In the genomic region with DNA sequence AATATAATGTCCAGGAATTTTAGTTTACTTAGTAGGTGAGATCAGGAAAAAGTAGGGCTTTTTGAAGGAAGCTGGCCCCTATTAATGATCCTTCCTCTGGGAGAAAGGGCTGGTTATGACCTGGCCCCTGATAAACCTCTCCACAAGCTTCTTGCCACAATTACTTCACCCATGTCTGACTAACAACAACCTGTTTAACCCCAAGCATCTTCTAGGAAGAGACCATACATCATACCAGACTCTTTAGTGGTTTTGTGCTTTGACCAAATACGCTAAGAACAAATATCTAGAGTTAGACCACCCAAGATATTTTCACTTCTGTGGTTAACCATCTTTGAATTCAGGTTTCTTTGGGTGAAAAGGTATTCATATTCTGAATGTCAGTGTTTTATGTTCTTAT, we compare ENCODE assay signal across 16 cellular contexts.
DNase-seq lines count a peak whose midpoint lies in the region; ATAC-seq and TF ChIP-seq lines count a peak whose summit lies in the region.
"Had no signal": no experiment of that assay in that cellular context is flagged by ENCODE, and none has a peak within 500 bp of the region (broad histone marks: within the 10 kb centered on the region; RNA-seq: fewer than 3 reads in every experiment).

No MANE protein-coding gene starts in this region.

- no peak overlapping the region for H3K27ac ChIP-seq in stomach
- H3K27ac ChIP-seq: BLaER1 treated with 17β-estradiol and CSF1 and Interleukin-3, amounts not matched to agents 10 nM and 100 nM; HL-60 had no signal

- peak; percentile 9 for DNase-seq in GM12865 (ENCODE audit: low read depth)
- peak; percentile 14 for DNase-seq in amniotic epithelial cell (ENCODE audit: low read depth)
- peak; percentile 22 for DNase-seq in glomerular visceral epithelial cell (ENCODE audit: extremely low spot score)
- no peak for DNase-seq in NOMO-1 treated with DMSO at 0.1 percent for 48 hours (lab: John Stamatoyannopoulos, UW; ENCODE audit: unreplicated experiment)
- no peak for DNase-seq in stomach
- DNase-seq: Calu3; CD8-positive, alpha-beta T cell; DMS79 treated with DMSO at 0.1 percent for 48 hours; GOT3; H7 had no signal

- no peaks in the 10 kb centered on the region for H3K4me1 ChIP-seq in stomach
- H3K4me1 ChIP-seq: BLaER1 treated with 17β-estradiol and CSF1 and Interleukin-3, amounts not matched to agents 10 nM and 100 nM had no signal

- peak; percentile 79 for ATAC-seq in HG02610 (IDR thresholded peaks at IDR 0.05; ENCODE audit: unreplicated experiment)
- no peak for ATAC-seq in SK-N-SH treated with all-trans-retinoic acid at 6 μM for 48 hours
- ATAC-seq in HG02852 (IDR thresholded peaks at IDR 0.05; ENCODE audit: unreplicated experiment) = no peak
- ATAC-seq: CD8-positive, alpha-beta T cell; HCT116 had no signal

- TF ChIP-seq CTCF in GM12865 (IDR thresholded peaks at IDR 0.05; ENCODE audit: insufficient read depth, low read depth, low read length, missing control alignments) (no peak), stomach (IDR thresholded peaks at IDR 0.05) (no peak)

- H3K4me3 ChIP-seq in GM12865 (ENCODE audit: low read depth, low read length) (no peak overlapping the region), stomach (no peak overlapping the region)
- H3K4me3 ChIP-seq: BLaER1 treated with 17β-estradiol and CSF1 and Interleukin-3, amounts not matched to agents 10 nM and 100 nM had no signal

- no peaks in the 10 kb centered on the region for H3K27me3 ChIP-seq in stomach
- H3K27me3 ChIP-seq: BLaER1 treated with 17β-estradiol and CSF1 and Interleukin-3, amounts not matched to agents 10 nM and 100 nM had no signal

- no peak for TF ChIP-seq POLR2A in stomach (IDR thresholded peaks at IDR 0.05)

- intact Hi-C loops in stomach (cut with DNase I; ENCODE audit: low total_unique reads) = no loop called here

- TF ChIP-seq EP300 in stomach (IDR thresholded peaks at IDR 0.05) = no peak

- H3K9me3 ChIP-seq in stomach = no peaks in the 10 kb centered on the region

- WGBS in stomach, 5 donors = 91 to 98% (median 92%) methylated on average over 1 of the region's 1 CpG

- H3K36me3 ChIP-seq in stomach = no peaks in the 10 kb centered on the region
- H3K36me3 ChIP-seq: BLaER1 treated with 17β-estradiol and CSF1 and Interleukin-3, amounts not matched to agents 10 nM and 100 nM had no signal

TF ChIP-seq in SK-N-SH treated with all-trans-retinoic acid at 6 μM for 48 hours, 23 proteins besides CTCF, POLR2A, EP300 and RAD21:
- TF ChIP-seq ISL1 (CRISPR knock-in tag; IDR thresholded peaks at IDR 0.05) = no peak
- no peak for TF ChIP-seq CSDC2 (CRISPR knock-in tag; IDR thresholded peaks at IDR 0.05)
- TF ChIP-seq ZNF565 (CRISPR knock-in tag; conservative IDR thresholded peaks at IDR 0.05; ENCODE audit: low read depth) = no peak
- no peak for TF ChIP-seq ESRRG (CRISPR knock-in tag; IDR thresholded peaks at IDR 0.05)
- TF ChIP-seq TOX (CRISPR knock-in tag; IDR thresholded peaks at IDR 0.05; ENCODE audit: borderline replicate concordance) = no peak
- no peak for TF ChIP-seq ARNTL (CRISPR knock-in tag; IDR thresholded peaks at IDR 0.05; ENCODE audit: borderline replicate concordance, low read depth)
- TF ChIP-seq ZNF8 (CRISPR knock-in tag; IDR thresholded peaks at IDR 0.05) = no peak
- no peak for TF ChIP-seq ZFP3 (CRISPR knock-in tag; IDR thresholded peaks at IDR 0.05)
- TF ChIP-seq TCF4 (CRISPR knock-in tag; IDR thresholded peaks at IDR 0.05; ENCODE audit: borderline replicate concordance) = no peak
- TF ChIP-seq, protein P1, sequence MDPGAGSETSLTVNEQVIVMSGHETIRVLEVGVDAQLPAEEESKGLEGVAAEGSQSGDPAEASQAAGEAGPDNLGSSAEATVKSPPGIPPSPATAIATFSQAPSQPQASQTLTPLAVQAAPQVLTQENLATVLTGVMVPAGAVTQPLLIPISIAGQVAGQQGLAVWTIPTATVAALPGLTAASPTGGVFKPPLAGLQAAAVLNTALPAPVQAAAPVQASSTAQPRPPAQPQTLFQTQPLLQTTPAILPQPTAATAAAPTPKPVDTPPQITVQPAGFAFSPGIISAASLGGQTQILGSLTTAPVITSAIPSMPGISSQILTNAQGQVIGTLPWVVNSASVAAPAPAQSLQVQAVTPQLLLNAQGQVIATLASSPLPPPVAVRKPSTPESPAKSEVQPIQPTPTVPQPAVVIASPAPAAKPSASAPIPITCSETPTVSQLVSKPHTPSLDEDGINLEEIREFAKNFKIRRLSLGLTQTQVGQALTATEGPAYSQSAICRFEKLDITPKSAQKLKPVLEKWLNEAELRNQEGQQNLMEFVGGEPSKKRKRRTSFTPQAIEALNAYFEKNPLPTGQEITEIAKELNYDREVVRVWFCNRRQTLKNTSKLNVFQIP (CRISPR knock-in tag; IDR thresholded peaks at IDR 0.05; ENCODE audit: borderline replicate concordance, low read depth) = no peak
- TF ChIP-seq OSR1 (CRISPR knock-in tag; IDR thresholded peaks at IDR 0.05) = no peak
- TF ChIP-seq ZNF70 (CRISPR knock-in tag; IDR thresholded peaks at IDR 0.05) = no peak
- TF ChIP-seq RARB (CRISPR knock-in tag; IDR thresholded peaks at IDR 0.05) = no peak

Comparison
In these comparisons a context has a peak if more than half of its experiments do, and no peak if none do; other contexts are left out.
1. DNase-seq: peak in GM12865 (single experiment), amniotic epithelial cell (single experiment) and glomerular visceral epithelial cell (single experiment); none in NOMO-1 treated with DMSO at 0.1 percent for 48 hours (single experiment) and stomach (single experiment).